In the genomic region with DNA sequence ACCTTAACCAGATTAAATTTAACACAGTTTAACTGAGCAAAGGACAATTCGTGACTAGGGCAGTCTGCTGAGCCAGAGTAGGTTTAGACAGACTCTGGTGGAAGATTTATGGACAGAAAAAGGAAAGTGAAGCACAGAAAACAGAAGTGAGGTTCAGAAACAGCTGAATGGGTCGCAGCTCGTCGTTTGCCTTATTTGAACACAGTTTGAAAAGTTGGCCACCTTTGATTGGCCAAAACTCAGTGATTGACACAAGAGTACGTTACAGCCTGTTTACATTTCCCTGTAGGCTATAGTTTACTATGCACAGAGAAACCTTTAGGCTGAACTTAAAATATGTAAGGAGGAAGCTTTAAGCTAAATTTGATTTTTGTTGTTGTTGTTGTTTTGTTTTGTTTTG, we compare ENCODE assay signal across 2 cellular contexts.
A peak's percentile ranks its signal among the peaks of the same experiment; 100 is the strongest.
TF ChIP-seq lines count a peak whose summit lies in the region.

No MANE protein-coding gene starts in this region.

TF ChIP-seq in HepG2, 621 proteins besides CTCF, POLR2A, EP300 and RAD21:
- TF ChIP-seq SIN3B (IDR thresholded peaks at IDR 0.05; ENCODE audit: low read length) (no peak), ZNF350 (CRISPR knock-in tag; IDR thresholded peaks at IDR 0.05; ENCODE audit: borderline replicate concordance, low read depth) (no peak), NCOA2 (CRISPR knock-in tag; IDR thresholded peaks at IDR 0.05) (no peak), TEAD2 (CRISPR knock-in tag; IDR thresholded peaks at IDR 0.05) (no peak), RXRA (CRISPR knock-in tag; IDR thresholded peaks at IDR 0.05) (no peak)
- TF ChIP-seq, protein P1, sequence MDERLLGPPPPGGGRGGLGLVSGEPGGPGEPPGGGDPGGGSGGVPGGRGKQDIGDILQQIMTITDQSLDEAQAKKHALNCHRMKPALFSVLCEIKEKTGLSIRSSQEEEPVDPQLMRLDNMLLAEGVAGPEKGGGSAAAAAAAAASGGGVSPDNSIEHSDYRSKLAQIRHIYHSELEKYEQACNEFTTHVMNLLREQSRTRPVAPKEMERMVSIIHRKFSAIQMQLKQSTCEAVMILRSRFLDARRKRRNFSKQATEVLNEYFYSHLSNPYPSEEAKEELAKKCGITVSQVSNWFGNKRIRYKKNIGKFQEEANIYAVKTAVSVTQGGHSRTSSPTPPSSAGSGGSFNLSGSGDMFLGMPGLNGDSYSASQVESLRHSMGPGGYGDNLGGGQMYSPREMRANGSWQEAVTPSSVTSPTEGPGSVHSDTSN (CRISPR knock-in tag; IDR thresholded peaks at IDR 0.05) = 0 out of 2 replicates have a peak, but pooled peaks have one; percentile 22
- TF ChIP-seq, protein P2, sequence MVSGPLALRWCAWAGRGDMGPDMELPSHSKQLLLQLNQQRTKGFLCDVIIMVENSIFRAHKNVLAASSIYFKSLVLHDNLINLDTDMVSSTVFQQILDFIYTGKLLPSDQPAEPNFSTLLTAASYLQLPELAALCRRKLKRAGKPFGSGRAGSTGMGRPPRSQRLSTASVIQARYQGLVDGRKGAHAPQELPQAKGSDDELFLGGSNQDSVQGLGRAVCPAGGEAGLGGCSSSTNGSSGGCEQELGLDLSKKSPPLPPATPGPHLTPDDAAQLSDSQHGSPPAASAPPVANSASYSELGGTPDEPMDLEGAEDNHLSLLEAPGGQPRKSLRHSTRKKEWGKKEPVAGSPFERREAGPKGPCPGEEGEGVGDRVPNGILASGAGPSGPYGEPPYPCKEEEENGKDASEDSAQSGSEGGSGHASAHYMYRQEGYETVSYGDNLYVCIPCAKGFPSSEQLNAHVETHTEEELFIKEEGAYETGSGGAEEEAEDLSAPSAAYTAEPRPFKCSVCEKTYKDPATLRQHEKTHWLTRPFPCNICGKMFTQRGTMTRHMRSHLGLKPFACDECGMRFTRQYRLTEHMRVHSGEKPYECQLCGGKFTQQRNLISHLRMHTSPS (CRISPR knock-in tag; IDR thresholded peaks at IDR 0.05; ENCODE audit: low read depth) = no peak

TF ChIP-seq in K562, 482 proteins besides CTCF, POLR2A, EP300 and RAD21:
- TF ChIP-seq FOXM1 (IDR thresholded peaks at IDR 0.05; ENCODE audit: low read depth) = peak; percentile 65
- no peak for TF ChIP-seq FOXM1 (CRISPR knock-in tag; IDR thresholded peaks at IDR 0.05; ENCODE audit: low read depth)
- no peak for TF ChIP-seq PRPF4 (IDR thresholded peaks at IDR 0.05; ENCODE audit: insufficient read depth, low read depth, low read length, poor library complexity, severe bottlenecking)
- TF ChIP-seq ETV5 (CRISPR knock-in tag; IDR thresholded peaks at IDR 0.05; ENCODE audit: low read depth) = no peak
- no peak for TF ChIP-seq ZSCAN32 (CRISPR knock-in tag; IDR thresholded peaks at IDR 0.05)
- TF ChIP-seq MEIS2 (IDR thresholded peaks at IDR 0.05; ENCODE audit: partially characterized antibody) = peak; percentile 12
- TF ChIP-seq MYNN (IDR thresholded peaks at IDR 0.05) = no peak
- TF ChIP-seq MYNN (CRISPR knock-in tag; IDR thresholded peaks at IDR 0.05) = no peak
- TF ChIP-seq SREBF1 (IDR thresholded peaks at IDR 0.05; ENCODE audit: borderline replicate concordance, low read depth, low read length) = no peak
- no peak for TF ChIP-seq ATF7 (IDR thresholded peaks at IDR 0.05)
- TF ChIP-seq ZNF644 (tag; IDR thresholded peaks at IDR 0.05; ENCODE audit: low read depth) = no peak
- TF ChIP-seq ZNF561 (CRISPR knock-in tag; conservative IDR thresholded peaks at IDR 0.05) = no peak
- TF ChIP-seq SMARCB1 (IDR thresholded peaks at IDR 0.05; ENCODE audit: insufficient read length, low read depth) = no peak
- TF ChIP-seq E2F5 (CRISPR knock-in tag; IDR thresholded peaks at IDR 0.05) = no peak
- peak in 1 of 2 experiments; percentile 50; a peak in 1 of 4 replicates for TF ChIP-seq FOXK2 (conservative IDR thresholded peaks at IDR 0.05 in 1 of 2, IDR thresholded peaks at IDR 0.05 in 1 of 2; ENCODE audit: low read depth in 2 of 2)
- TF ChIP-seq CTCFL (IDR thresholded peaks at IDR 0.05; ENCODE audit: borderline replicate concordance, insufficient read depth, low read depth, low read length, poor library complexity, severe bottlenecking) = no peak
- TF ChIP-seq, protein P3, sequence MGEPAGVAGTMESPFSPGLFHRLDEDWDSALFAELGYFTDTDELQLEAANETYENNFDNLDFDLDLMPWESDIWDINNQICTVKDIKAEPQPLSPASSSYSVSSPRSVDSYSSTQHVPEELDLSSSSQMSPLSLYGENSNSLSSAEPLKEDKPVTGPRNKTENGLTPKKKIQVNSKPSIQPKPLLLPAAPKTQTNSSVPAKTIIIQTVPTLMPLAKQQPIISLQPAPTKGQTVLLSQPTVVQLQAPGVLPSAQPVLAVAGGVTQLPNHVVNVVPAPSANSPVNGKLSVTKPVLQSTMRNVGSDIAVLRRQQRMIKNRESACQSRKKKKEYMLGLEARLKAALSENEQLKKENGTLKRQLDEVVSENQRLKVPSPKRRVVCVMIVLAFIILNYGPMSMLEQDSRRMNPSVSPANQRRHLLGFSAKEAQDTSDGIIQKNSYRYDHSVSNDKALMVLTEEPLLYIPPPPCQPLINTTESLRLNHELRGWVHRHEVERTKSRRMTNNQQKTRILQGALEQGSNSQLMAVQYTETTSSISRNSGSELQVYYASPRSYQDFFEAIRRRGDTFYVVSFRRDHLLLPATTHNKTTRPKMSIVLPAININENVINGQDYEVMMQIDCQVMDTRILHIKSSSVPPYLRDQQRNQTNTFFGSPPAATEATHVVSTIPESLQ (CRISPR knock-in tag; IDR thresholded peaks at IDR 0.05) = no peak
- no peak for TF ChIP-seq ETS2 (tag; IDR thresholded peaks at IDR 0.05; ENCODE audit: borderline replicate concordance, poor library complexity, severe bottlenecking)
- no peak for TF ChIP-seq SMARCC2 (IDR thresholded peaks at IDR 0.05; ENCODE audit: low read depth)
- TF ChIP-seq MYBL2 (IDR thresholded peaks at IDR 0.05; ENCODE audit: low read depth) = peak; percentile 70
- no peak for TF ChIP-seq MYBL2 (CRISPR knock-in tag; IDR thresholded peaks at IDR 0.05; ENCODE audit: borderline replicate concordance)
- TF ChIP-seq PTRF (tag; IDR thresholded peaks at IDR 0.05) = no peak
- no peak for TF ChIP-seq ZNF668 (CRISPR knock-in tag; IDR thresholded peaks at IDR 0.05)
- no peak for TF ChIP-seq MEF2A (IDR thresholded peaks at IDR 0.05; ENCODE audit: control insufficient read depth, low read depth, low read length)
- no peak for TF ChIP-seq HNRNPK (IDR thresholded peaks at IDR 0.05; ENCODE audit: low read depth, low read length, poor library complexity, severe bottlenecking)
- TF ChIP-seq TAF15 (IDR thresholded peaks at IDR 0.05; ENCODE audit: low read depth, low read length) = no peak
- TF ChIP-seq, protein P4, sequence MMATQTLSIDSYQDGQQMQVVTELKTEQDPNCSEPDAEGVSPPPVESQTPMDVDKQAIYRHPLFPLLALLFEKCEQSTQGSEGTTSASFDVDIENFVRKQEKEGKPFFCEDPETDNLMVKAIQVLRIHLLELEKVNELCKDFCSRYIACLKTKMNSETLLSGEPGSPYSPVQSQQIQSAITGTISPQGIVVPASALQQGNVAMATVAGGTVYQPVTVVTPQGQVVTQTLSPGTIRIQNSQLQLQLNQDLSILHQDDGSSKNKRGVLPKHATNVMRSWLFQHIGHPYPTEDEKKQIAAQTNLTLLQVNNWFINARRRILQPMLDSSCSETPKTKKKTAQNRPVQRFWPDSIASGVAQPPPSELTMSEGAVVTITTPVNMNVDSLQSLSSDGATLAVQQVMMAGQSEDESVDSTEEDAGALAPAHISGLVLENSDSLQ (IDR thresholded peaks at IDR 0.05) = peak; percentile 92
- TF ChIP-seq, protein P1 (CRISPR knock-in tag; IDR thresholded peaks at IDR 0.05; ENCODE audit: low read depth) = no peak
- TF ChIP-seq, protein P1 (tag; conservative IDR thresholded peaks at IDR 0.05; ENCODE audit: low read depth) = peak; percentile 61
- TF ChIP-seq ZFP30 (CRISPR knock-in tag; IDR thresholded peaks at IDR 0.05; ENCODE audit: borderline replicate concordance) = no peak
- no peak for TF ChIP-seq KDM1A (IDR thresholded peaks at IDR 0.05)
- TF ChIP-seq HEY1 (CRISPR knock-in tag; IDR thresholded peaks at IDR 0.05; ENCODE audit: borderline replicate concordance) = no peak
- TF ChIP-seq MTA1 (IDR thresholded peaks at IDR 0.05; ENCODE audit: borderline replicate concordance) = no peak
